In genomic region chr3:11570789-11571495, GRCh38 we compare ENCODE assay signal across 9 cellular contexts.
A peak's percentile ranks its signal among the peaks of the same experiment; 100 is the strongest.
DNase-seq lines count a peak whose midpoint lies in the region; ATAC-seq, FAIRE-seq and TF ChIP-seq lines count a peak whose summit lies in the region.
"Had no signal": no experiment of that assay in that cellular context is flagged by ENCODE, and none has a peak within 500 bp of the region (broad histone marks: within the 10 kb centered on the region; RNA-seq: fewer than 3 reads in every experiment).

No MANE protein-coding gene starts in this region.

- no peak for TF ChIP-seq POLR2A in endothelial cell of umbilical vein (IDR thresholded peaks at IDR 0.05; ENCODE audit: low read depth, low read length)

- dilution Hi-C loops in endothelial cell of umbilical vein (cut with MboI; ENCODE audit: extremely low pct_ligation_motif_present, low sequenced_read_pairs) = no loop called here

- intact Hi-C loops in endothelial cell of umbilical vein (cut with micrococcal nuclease) = no loop called here

- H3K27ac ChIP-seq in BLaER1 (peak overlapping the region; percentile 18; the same call in 1 of the 2 replicates), endothelial cell of umbilical vein (ENCODE audit: insufficient read depth, low read depth, low read length) (peak overlapping the region; percentile 97), neutrophil (peak overlapping the region; percentile 70)

- no peak for TF ChIP-seq CTCF in endothelial cell of umbilical vein (IDR thresholded peaks at IDR 0.05; ENCODE audit: extremely low read depth in 1 of 2, insufficient read depth in 1 of 2, low read depth in 1 of 2, low read length in 2 of 2)
- TF ChIP-seq CTCF in neutrophil (IDR thresholded peaks at IDR 0.05) = no peak

- no peak overlapping the region for H2AFZ ChIP-seq in endothelial cell of umbilical vein (ENCODE audit: low read depth, low read length)

- H3K4me1 ChIP-seq in BLaER1 (peaks cover 7% of the 10 kb centered on the region; the same call in 1 of the 2 replicates), endothelial cell of umbilical vein (ENCODE audit: control insufficient read depth, extremely low read depth, insufficient read depth, low read length) (peaks cover 53% of the 10 kb centered on the region), neutrophil (ENCODE audit: control insufficient read depth in 1 of 2, insufficient read depth in 1 of 2, low read depth in 1 of 2, low read length in 1 of 2) (peaks cover 16 to 18% of the 10 kb centered on the region in 2 experiments)

- no peaks in the 10 kb centered on the region for H3K9me1 ChIP-seq in endothelial cell of umbilical vein (replicated peaks; ENCODE audit: control insufficient read depth, extremely low read depth, insufficient read depth, low read length)

- H4K20me1 ChIP-seq in BLaER1 = peaks cover 100% of the 10 kb centered on the region
- H4K20me1 ChIP-seq in endothelial cell of umbilical vein (replicated peaks; ENCODE audit: control insufficient read depth, extremely low read depth, insufficient read depth, low read length) = no peaks in the 10 kb centered on the region

- H3K27me3 ChIP-seq in BLaER1 = no peaks in the 10 kb centered on the region
- no peaks in the 10 kb centered on the region for H3K27me3 ChIP-seq in endothelial cell of umbilical vein (ENCODE audit: control insufficient read depth in 2 of 2, insufficient read depth in 2 of 2, low read length in 2 of 2)
- no peaks in the 10 kb centered on the region for H3K27me3 ChIP-seq in neutrophil

- peak; percentile 84 for DNase-seq in RPMI7951 (ENCODE audit: low read depth)
- DNase-seq in endothelial cell of umbilical vein (ENCODE audit: low read depth, low spot score) = peak; percentile 59
- DNase-seq in kidney glomerular epithelial cell (lab: John Stamatoyannopoulos, UW) = no peak
- DNase-seq in AG08395 (ENCODE audit: low spot score) = no peak
- no peak for DNase-seq in NOMO-1 treated with DMSO at 0.1 percent for 48 hours (lab: John Stamatoyannopoulos, UW; ENCODE audit: unreplicated experiment)
- DNase-seq: GOT3 had no signal

- H3K9ac ChIP-seq in BLaER1 = no peak overlapping the region
- peak overlapping the region; percentile 48 for H3K9ac ChIP-seq in endothelial cell of umbilical vein (replicated peaks; ENCODE audit: extremely low read depth, insufficient read depth, low read length)

- no peak overlapping the region for H3K4me3 ChIP-seq in BLaER1
- no peak overlapping the region for H3K4me3 ChIP-seq in endothelial cell of umbilical vein (replicated peaks in 1 of 3; ENCODE audit: insufficient read depth in 1 of 3, low read depth in 1 of 3, low read length in 3 of 3)
- no peak overlapping the region for H3K4me3 ChIP-seq in neutrophil (ENCODE audit: low read depth in 1 of 2, low read length in 1 of 2)

- POLR2A ChIA-PET in endothelial cell of umbilical vein (lab: Charles Lee) = no interaction called here

- CTCF ChIA-PET in endothelial cell of umbilical vein (lab: Charles Lee) = interaction anchor here (4.4 kb wide), 1 partner anchor 192 kb away, joined by 21 read pairs; no protein-coding TSS in a partner anchor

- H3K79me2 ChIP-seq in endothelial cell of umbilical vein (ENCODE audit: control insufficient read depth, insufficient read depth, low read length) = peaks cover 79% of the 10 kb centered on the region

- peak; percentile 85 for FAIRE-seq in endothelial cell of umbilical vein (lab: Jason Lieb, UNC)

- peaks cover 97% of the 10 kb centered on the region for H3K36me3 ChIP-seq in BLaER1
- H3K36me3 ChIP-seq in endothelial cell of umbilical vein (ENCODE audit: control insufficient read depth in 2 of 2, extremely low read depth in 1 of 2, insufficient read depth in 2 of 2, low read length in 2 of 2) = peaks cover 8 to 21% of the 10 kb centered on the region in 2 experiments
- H3K36me3 ChIP-seq in neutrophil = peaks cover 36% of the 10 kb centered on the region

- no peaks in the 10 kb centered on the region for H3K9me3 ChIP-seq in BLaER1
- H3K9me3 ChIP-seq in endothelial cell of umbilical vein (replicated peaks; ENCODE audit: control insufficient read depth, insufficient read depth, low read length) = no peaks in the 10 kb centered on the region
- no peaks in the 10 kb centered on the region for H3K9me3 ChIP-seq in neutrophil

- no TSS peak for BruUV-seq in endothelial cell of umbilical vein (replicated peaks; lab: Mats Ljungman, UMichigan)

- H3K4me2 ChIP-seq in BLaER1 = no peak overlapping the region
- peak overlapping the region; percentile 48 for H3K4me2 ChIP-seq in endothelial cell of umbilical vein (ENCODE audit: insufficient read depth, low read length)

- no peak for ATAC-seq in HG03520 (IDR thresholded peaks at IDR 0.05; ENCODE audit: unreplicated experiment)

TF ChIP-seq in endothelial cell of umbilical vein, 7 proteins besides CTCF, POLR2A, EP300 and RAD21:
- TF ChIP-seq FOS (IDR thresholded peaks at IDR 0.05; ENCODE audit: borderline replicate concordance, insufficient read depth, low read length) (peak; percentile 15), EZH2 (IDR thresholded peaks at IDR 0.05; ENCODE audit: borderline replicate concordance, low read depth, low read length, severe bottlenecking) (no peak)

Comparison
In these comparisons a context has a peak if more than half of its experiments do, and no peak if none do; other contexts are left out.
1. H3K27ac ChIP-seq: peak in every context shown above with its lines; median percentile 97 in endothelial cell of umbilical vein; 70 in neutrophil; 18 in BLaER1.
2. DNase-seq: peak in RPMI7951 (single experiment) and endothelial cell of umbilical vein (single experiment); none in kidney glomerular epithelial cell (single experiment), AG08395 (single experiment) and NOMO-1 treated with DMSO at 0.1 percent for 48 hours (single experiment).